Comparison of ENCODE assay signal across 1 cellular context in genomic region chr19:11673608-11674041, GRCh38.
A peak's percentile ranks its signal among the peaks of the same experiment; 100 is the strongest.
TF ChIP-seq lines count a peak whose summit lies in the region.

No MANE protein-coding gene starts in this region.

TF ChIP-seq in HepG2, 621 proteins besides CTCF, POLR2A, EP300 and RAD21 (continued from another document and continues in another):
- TF ChIP-seq ZNF687 (CRISPR knock-in tag; IDR thresholded peaks at IDR 0.05) (0 out of 2 replicates have a peak, but pooled peaks have one; percentile 7), ISL2 (CRISPR knock-in tag; IDR thresholded peaks at IDR 0.05) (no peak), FOXK1 (CRISPR knock-in tag; IDR thresholded peaks at IDR 0.05; ENCODE audit: borderline replicate concordance, low read depth) (no peak), ASH2L (IDR thresholded peaks at IDR 0.05; ENCODE audit: insufficient read length, low read depth, low read length) (no peak), REL (CRISPR knock-in tag; conservative IDR thresholded peaks at IDR 0.05) (no peak), PAF1 (CRISPR knock-in tag; IDR thresholded peaks at IDR 0.05) (no peak), PHF8 (CRISPR knock-in tag; IDR thresholded peaks at IDR 0.05) (peak; percentile 34; the same call in 1 of the 2 replicates), FLYWCH1 (CRISPR knock-in tag; IDR thresholded peaks at IDR 0.05) (no peak), MLX (CRISPR knock-in tag; IDR thresholded peaks at IDR 0.05) (0 out of 2 replicates have a peak, but pooled peaks have one; percentile 32), XRCC5 (optimal IDR thresholded peaks at IDR 0.05; ENCODE audit: low read length) (peak; percentile 39), HMGXB4 (CRISPR knock-in tag; IDR thresholded peaks at IDR 0.05; ENCODE audit: borderline replicate concordance in 1 of 2, low read depth in 1 of 2) (0 out of 4 replicates have a peak, but pooled peaks have one; percentile 30 to 44), NCOR1 (IDR thresholded peaks at IDR 0.05; ENCODE audit: borderline replicate concordance, low read length) (no peak), SMC3 (IDR thresholded peaks at IDR 0.05; ENCODE audit: low read length) (peak; percentile 86), ZNF724P (CRISPR knock-in tag; IDR thresholded peaks at IDR 0.05; ENCODE audit: borderline replicate concordance) (no peak), SUZ12 (IDR thresholded peaks at IDR 0.05; ENCODE audit: low read depth, low read length) (no peak), GATAD2A (CRISPR knock-in tag; IDR thresholded peaks at IDR 0.05) (peak; percentile 16; the same call in 1 of the 2 replicates), TCF12 (IDR thresholded peaks at IDR 0.05) (no peak), TCF12 (CRISPR knock-in tag; IDR thresholded peaks at IDR 0.05) (no peak), MEIS1 (CRISPR knock-in tag; IDR thresholded peaks at IDR 0.05; ENCODE audit: borderline replicate concordance) (no peak), BATF2 (CRISPR knock-in tag; IDR thresholded peaks at IDR 0.05) (no peak), ZNF652 (CRISPR knock-in tag; IDR thresholded peaks at IDR 0.05; ENCODE audit: borderline replicate concordance, low read depth) (no peak), ERF (CRISPR knock-in tag; IDR thresholded peaks at IDR 0.05) (peak; percentile 51; the same call in 1 of the 2 replicates), ZBED4 (CRISPR knock-in tag; IDR thresholded peaks at IDR 0.05; ENCODE audit: borderline replicate concordance) (no peak), ZNF331 (CRISPR knock-in tag; IDR thresholded peaks at IDR 0.05) (peak; percentile 38; the same call in 1 of the 2 replicates), THYN1 (CRISPR knock-in tag; IDR thresholded peaks at IDR 0.05; ENCODE audit: borderline replicate concordance, low read depth) (no peak), ZNF615 (CRISPR knock-in tag; IDR thresholded peaks at IDR 0.05; ENCODE audit: borderline replicate concordance) (no peak), E2F5 (CRISPR knock-in tag; conservative IDR thresholded peaks at IDR 0.05) (no peak), BRD4 (CRISPR knock-in tag; IDR thresholded peaks at IDR 0.05) (no peak), CBX5 (CRISPR knock-in tag; IDR thresholded peaks at IDR 0.05; ENCODE audit: borderline replicate concordance) (no peak), ZNF720 (CRISPR knock-in tag; IDR thresholded peaks at IDR 0.05) (no peak), DMAP1 (CRISPR knock-in tag; IDR thresholded peaks at IDR 0.05) (no peak), PRDM4 (CRISPR knock-in tag; IDR thresholded peaks at IDR 0.05; ENCODE audit: borderline replicate concordance) (no peak), THAP11 (CRISPR knock-in tag; IDR thresholded peaks at IDR 0.05) (0 out of 2 replicates have a peak, but pooled peaks have one; percentile 35), ZNF530 (CRISPR knock-in tag; IDR thresholded peaks at IDR 0.05; ENCODE audit: low read depth) (no peak), FOXA3 (CRISPR knock-in tag; IDR thresholded peaks at IDR 0.05) (peak; percentile 21; the same call in 1 of the 2 replicates), ARID3A (IDR thresholded peaks at IDR 0.05; ENCODE audit: low read depth, low read length) (no peak), ZKSCAN5 (CRISPR knock-in tag; IDR thresholded peaks at IDR 0.05) (no peak), ZBTB7A (CRISPR knock-in tag; IDR thresholded peaks at IDR 0.05) (no peak), SALL1 (CRISPR knock-in tag; IDR thresholded peaks at IDR 0.05) (0 out of 2 replicates have a peak, but pooled peaks have one; percentile 29), ZNF740 (CRISPR knock-in tag; IDR thresholded peaks at IDR 0.05) (0 out of 2 replicates have a peak, but pooled peaks have one; percentile 57)
